ENCODE assay signal across 8 cellular contexts in genomic region chr9:108813951-108814601, GRCh38. TPM values are rescaled to one million over a fixed set of nuclear protein-coding genes. Genes with fewer than 3 reads are reported as not detected.
DNase-seq lines count a peak whose midpoint lies in the region; ATAC-seq lines count a peak whose summit lies in the region.

No MANE protein-coding gene starts in this region.

- no peaks in the 10 kb centered on the region for H3K27me3 ChIP-seq in adipocyte (replicated peaks; ENCODE audit: control insufficient read depth, insufficient read depth, low read length)

- H3K9ac ChIP-seq in adipocyte (ENCODE audit: low read length) = no peak overlapping the region

- no peaks in the 10 kb centered on the region for H3K9me3 ChIP-seq in adipocyte (ENCODE audit: control insufficient read depth, low read length)

- H3K4me1 ChIP-seq in adipocyte (ENCODE audit: control insufficient read depth, insufficient read depth, low read length) = no peaks in the 10 kb centered on the region

- ATAC-seq in GM21723 (IDR thresholded peaks at IDR 0.05; ENCODE audit: unreplicated experiment) = no peak

- DNase-seq in COR-L47 (lab: John Stamatoyannopoulos, UW) (peak; percentile 70), M059J (ENCODE audit: low read depth) (peak; percentile 81), adipocyte (ENCODE audit: low read depth) (peak; percentile 77), islet precursor cell (peak; percentile 83), retina (no peak), KG1 (lab: John Stamatoyannopoulos, UW) (no peak)
- no peak for DNase-seq in activated CD4-positive, alpha-beta T cell treated with anti-CD3 and anti-CD28 coated beads, Interleukin-2, amount 50 U/mL, for 1 hour

- H3K4me3 ChIP-seq in adipocyte (ENCODE audit: low read length) = no peak overlapping the region

- no peaks in the 10 kb centered on the region for H3K36me3 ChIP-seq in adipocyte (ENCODE audit: control insufficient read depth, insufficient read depth, low read length, severe bottlenecking)

RNA-seq across cellular contexts. Expression of gene ACTL7B, which starts 41.7 kb away (rescaled TPM):
- not detected in 2 replicates for total RNA-seq in M059J (2014; rRNA removed; shearing (Covaris generic))

RNA-seq across cellular contexts. Expression of gene ACTL7A, which starts 48.0 kb away (rescaled TPM):
- not detected in 2 replicates for total RNA-seq in M059J (2014; rRNA removed; shearing (Covaris generic))

Comparison
In these comparisons a context has a peak if more than half of its experiments do, and no peak if none do; other contexts are left out.
1. DNase-seq: peak in COR-L47 (single experiment), M059J (single experiment), adipocyte (single experiment) and islet precursor cell (single experiment); none in retina (single experiment), activated CD4-positive, alpha-beta T cell treated with anti-CD3 and anti-CD28 coated beads, Interleukin-2, amount 50 U/mL, for 1 hour (single experiment) and KG1 (single experiment).